In the genomic region with DNA sequence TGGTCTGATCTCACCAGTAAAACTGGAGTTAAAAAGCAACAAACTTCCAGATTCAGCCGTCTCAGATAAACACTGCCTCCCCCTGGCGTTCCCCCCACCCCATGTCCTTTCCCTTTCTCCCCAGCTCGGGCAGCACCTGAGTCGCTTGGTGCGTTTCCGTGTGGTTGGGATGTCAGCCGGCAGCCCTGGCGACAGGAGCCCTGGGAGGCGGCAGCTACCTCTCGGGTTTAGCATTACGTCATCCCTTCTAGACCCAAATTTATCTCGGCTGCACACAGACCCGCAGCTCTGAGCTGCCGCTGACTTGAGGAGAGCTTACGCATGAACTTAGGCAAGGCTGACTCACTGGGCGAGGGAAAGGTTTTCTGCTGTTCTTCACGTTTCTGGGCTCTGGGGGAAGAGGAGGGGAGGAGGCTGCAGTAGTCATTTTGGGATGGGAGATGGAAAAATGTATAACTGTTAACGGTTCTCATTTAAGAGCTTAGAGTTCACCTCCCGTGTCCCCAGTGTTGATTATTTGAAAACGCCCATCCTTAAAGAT, we compare ENCODE assay signal across 8 cellular contexts. TPM values are rescaled to one million over a fixed set of nuclear protein-coding genes. Genes with fewer than 3 reads are reported as not detected.
DNase-seq lines count a peak whose midpoint lies in the region; ATAC-seq and TF ChIP-seq lines count a peak whose summit lies in the region.

No MANE protein-coding gene starts in this region.

- peak overlapping the region; percentile 77 for H3K4me3 Mint-ChIP-seq in CD8-positive, alpha-beta T cell
- peak overlapping the region; percentile 72 for H3K4me3 Mint-ChIP-seq in activated naive CD4-positive, alpha-beta T cell treated with anti-CD3 and anti-CD28 coated beads for 36 hours
- peak overlapping the region; percentile 81 for H3K4me3 Mint-ChIP-seq in type B pancreatic cell

- intact Hi-C loops in CD8-positive, alpha-beta T cell (cut with DNase I, micrococcal nuclease): loop anchor here (1.0 to 10.0 kb wide), 4 partner anchors 9 to 693 kb away; a partner anchor contains a TSS
- intact Hi-C loops in activated naive CD4-positive, alpha-beta T cell treated with anti-CD3 and anti-CD28 coated beads for 36 hours (cut with micrococcal nuclease): loop anchor here (1.0 to 10.0 kb wide), 5 partner anchors 10 to 337 kb away; no protein-coding TSS in a partner anchor

- H3K27ac Mint-ChIP-seq in CD8-positive, alpha-beta T cell: peak overlapping the region; percentile 75
- H3K27ac Mint-ChIP-seq in activated naive CD4-positive, alpha-beta T cell treated with anti-CD3 and anti-CD28 coated beads for 36 hours: peak overlapping the region; percentile 87
- peak overlapping the region; percentile 82 for H3K27ac Mint-ChIP-seq in type B pancreatic cell

- no peaks in the 10 kb centered on the region for H3K36me3 ChIP-seq in CD8-positive, alpha-beta T cell (ENCODE audit: insufficient read depth, low read length)

- no peaks in the 10 kb centered on the region for H3K27me3 ChIP-seq in CD8-positive, alpha-beta T cell (ENCODE audit: insufficient read depth, low read length)

- no peaks in the 10 kb centered on the region for H3K9me3 ChIP-seq in CD8-positive, alpha-beta T cell (ENCODE audit: low read length)

- ATAC-seq in CD8-positive, alpha-beta T cell: peak; percentile 46
- ATAC-seq in GM19463 (IDR thresholded peaks at IDR 0.05; ENCODE audit: unreplicated experiment): peak; percentile 46
- peak; percentile 84 for ATAC-seq in omental fat pad (ENCODE audit: low FRiP score)

- peak overlapping the region; percentile 24 for H3K4me3 ChIP-seq in CD8-positive, alpha-beta T cell (ENCODE audit: low read depth, low read length)

- POLR2A ChIA-PET in CD8-positive, alpha-beta T cell (lab: Charles Lee): interaction anchor here (0.7 to 3.9 kb wide), 3 partner anchors 11 to 139 kb away, joined by 3 to 49 read pairs (median 6); no protein-coding TSS in a partner anchor

- H3K4me1 ChIP-seq in CD8-positive, alpha-beta T cell (ENCODE audit: insufficient read depth, low read length): peaks cover 16% of the 10 kb centered on the region

- H3K27me3 Mint-ChIP-seq in CD8-positive, alpha-beta T cell (ENCODE audit: low read depth): peaks cover 9% of the 10 kb centered on the region
- H3K27me3 Mint-ChIP-seq in activated naive CD4-positive, alpha-beta T cell treated with anti-CD3 and anti-CD28 coated beads for 36 hours (ENCODE audit: low read depth): no peaks in the 10 kb centered on the region
- H3K27me3 Mint-ChIP-seq in type B pancreatic cell: no peaks in the 10 kb centered on the region

- CTCF ChIA-PET in CD8-positive, alpha-beta T cell (lab: Charles Lee): interaction anchor here (0.6 to 6.5 kb wide), 8 partner anchors 12 to 392 kb away, joined by 3 to 87 read pairs (median 6); a partner anchor contains a TSS
- CTCF ChIA-PET in activated naive CD4-positive, alpha-beta T cell treated with anti-CD3 and anti-CD28 coated beads for 36 hours (lab: Charles Lee): interaction anchor here (0.7 to 9.9 kb wide), 5 partner anchors 13 to 85 kb away, joined by 3 to 181 read pairs (median 4); a partner anchor contains a TSS

- DNase-seq in CD8-positive, alpha-beta T cell: peak; percentile 46 to 88 (median 69)
- peak; percentile 87 for DNase-seq in HK-2 (ENCODE audit: unreplicated experiment)
- peak; percentile 89 for DNase-seq in SIG-M5 treated with dmso at 0.1 percent for 504 hours (lab: John Stamatoyannopoulos, UW; ENCODE audit: unreplicated experiment)
- peak; percentile 92 for DNase-seq in activated naive CD4-positive, alpha-beta T cell treated with anti-CD3 and anti-CD28 coated beads for 36 hours
- peak; percentile 80 for DNase-seq in globus pallidus (ENCODE audit: low spot score)
- DNase-seq in omental fat pad (ENCODE audit: low spot score): peak; percentile 42
- no peak for DNase-seq in type B pancreatic cell (ENCODE audit: extremely low spot score, unreplicated experiment)

- TF ChIP-seq CTCF in CD8-positive, alpha-beta T cell (IDR thresholded peaks at IDR 0.05): no peak
- no peak for TF ChIP-seq CTCF in omental fat pad (IDR thresholded peaks at IDR 0.05)
- peak; percentile 18 for TF ChIP-seq CTCF in type B pancreatic cell (conservative IDR thresholded peaks at IDR 0.05)

- H3K27ac ChIP-seq in CD8-positive, alpha-beta T cell (ENCODE audit: low read depth, low read length): peak overlapping the region; percentile 8

- peaks cover 4% of the 10 kb centered on the region for H3K36me3 Mint-ChIP-seq in CD8-positive, alpha-beta T cell
- H3K36me3 Mint-ChIP-seq in activated naive CD4-positive, alpha-beta T cell treated with anti-CD3 and anti-CD28 coated beads for 36 hours (ENCODE audit: low read depth): no peaks in the 10 kb centered on the region
- H3K36me3 Mint-ChIP-seq in type B pancreatic cell: no peaks in the 10 kb centered on the region

- peaks cover 24% of the 10 kb centered on the region for H3K4me1 Mint-ChIP-seq in CD8-positive, alpha-beta T cell (ENCODE audit: low read depth)
- peaks cover 49% of the 10 kb centered on the region for H3K4me1 Mint-ChIP-seq in activated naive CD4-positive, alpha-beta T cell treated with anti-CD3 and anti-CD28 coated beads for 36 hours (ENCODE audit: low read depth)
- H3K4me1 Mint-ChIP-seq in type B pancreatic cell (ENCODE audit: unreplicated experiment): peaks cover 41% of the 10 kb centered on the region

- H3K9me3 Mint-ChIP-seq in CD8-positive, alpha-beta T cell: no peaks in the 10 kb centered on the region
- no peaks in the 10 kb centered on the region for H3K9me3 Mint-ChIP-seq in activated naive CD4-positive, alpha-beta T cell treated with anti-CD3 and anti-CD28 coated beads for 36 hours
- H3K9me3 Mint-ChIP-seq in type B pancreatic cell: no peaks in the 10 kb centered on the region

RNA-seq across cellular contexts. Expression of a gene that starts 14.4 kb away (rescaled TPM):
- total RNA-seq in CD8-positive, alpha-beta T cell: 10 to 100 TPM; 55.3 to 57.0 TPM
- total RNA-seq in activated naive CD4-positive, alpha-beta T cell treated with anti-CD3 and anti-CD28 coated beads for 36 hours: 10 to 100 TPM; 24.4 to 27.5 TPM
- total RNA-seq in omental fat pad (10 to 100 TPM; 32.3 to 40.0 (median 36.4) TPM), type B pancreatic cell (ENCODE audit: low replicate concordance) (17.8 and 34.7 TPM in 2 replicates)
